18 cellular contexts compared by ENCODE assay signal in the genomic region with DNA sequence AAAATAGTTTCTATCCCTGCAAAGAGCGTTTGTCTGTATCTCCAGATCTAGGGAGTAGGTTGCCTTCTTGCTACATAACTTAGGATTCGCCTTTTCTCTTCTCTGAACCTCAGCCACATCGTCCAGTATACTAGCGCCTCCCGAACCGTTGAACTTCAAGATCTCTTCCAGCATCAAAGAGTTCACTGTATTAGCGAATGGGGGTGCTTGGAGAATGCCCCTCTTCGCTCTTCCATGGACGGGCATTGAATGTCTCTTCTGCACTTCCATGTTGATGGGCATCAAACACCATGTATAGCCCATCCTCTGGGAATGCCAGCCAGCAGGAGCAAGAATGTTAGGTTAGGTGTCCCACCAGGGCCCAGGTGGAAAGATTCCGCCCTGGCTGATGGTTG. TPM values are rescaled to one million over a fixed set of nuclear protein-coding genes. Genes with fewer than 3 reads are reported as not detected.
DNase-seq lines count a peak whose midpoint lies in the region; ATAC-seq and TF ChIP-seq lines count a peak whose summit lies in the region.
"Had no signal": no experiment of that assay in that cellular context is flagged by ENCODE, and none has a peak within 500 bp of the region (broad histone marks: within the 10 kb centered on the region; RNA-seq: fewer than 3 reads in every experiment).

No MANE protein-coding gene starts in this region.

- no peak for ATAC-seq in GM21825 (IDR thresholded peaks at IDR 0.05; ENCODE audit: unreplicated experiment)
- ATAC-seq in gastrocnemius medialis = no peak

- no peak for TF ChIP-seq POLR2A in gastrocnemius medialis (IDR thresholded peaks at IDR 0.05)

- H3K27ac ChIP-seq in BLaER1 (no peak overlapping the region), PC-9 (no peak overlapping the region), endodermal cell (ENCODE audit: low read depth, low read length) (no peak overlapping the region), gastrocnemius medialis (no peak overlapping the region)
- H3K27ac ChIP-seq: ascending aorta, GM23248 had no signal

- H3K4me1 ChIP-seq in BLaER1 (peaks cover 30% of the 10 kb centered on the region), PC-9 (replicated peaks; ENCODE audit: insufficient read depth) (no peaks in the 10 kb centered on the region), endodermal cell (ENCODE audit: control insufficient read depth, insufficient read depth, low read length) (peaks cover 4% of the 10 kb centered on the region), gastrocnemius medialis (peaks cover 0 to 6% of the 10 kb centered on the region in 2 donors)

- peaks cover 35% of the 10 kb centered on the region for H3K4me1 Mint-ChIP-seq in endodermal cell
- peaks cover 71% of the 10 kb centered on the region for H3K4me1 Mint-ChIP-seq in nephron progenitor cell

- H3K36me3 Mint-ChIP-seq in endodermal cell (ENCODE audit: low read depth) (no peaks in the 10 kb centered on the region), nephron progenitor cell (ENCODE audit: low read depth) (peaks cover 28% of the 10 kb centered on the region)

- CTCF ChIA-PET in PC-9 (lab: Charles Lee) = no interaction called here

- in situ Hi-C loops in G401 (cut with HindIII; ENCODE audit: low sequenced_read_pairs) = no loop called here
- in situ Hi-C loops in gastrocnemius medialis (cut with MboI; ENCODE audit: low sequenced_read_pairs in 4 of 4) = no loop called here

- peaks cover 10% of the 10 kb centered on the region for H3K27me3 ChIP-seq in BLaER1
- peaks cover 32% of the 10 kb centered on the region for H3K27me3 ChIP-seq in PC-9 (ENCODE audit: insufficient read depth, low read depth)
- peaks cover 70% of the 10 kb centered on the region for H3K27me3 ChIP-seq in endodermal cell (ENCODE audit: control insufficient read depth, insufficient read depth, low read length, poor library complexity, severe bottlenecking)
- peaks cover 8 to 13% (median 9%) of the 10 kb centered on the region in 3 donors for H3K27me3 ChIP-seq in gastrocnemius medialis
- H3K27me3 ChIP-seq: ascending aorta had no signal

- POLR2A ChIA-PET in PC-9 (lab: Charles Lee; ENCODE audit: unreplicated experiment) = no interaction called here

- H3K27ac Mint-ChIP-seq in endodermal cell (no peak overlapping the region), nephron progenitor cell (peak overlapping the region; percentile 3)

- H3K4me3 Mint-ChIP-seq in endodermal cell (peak overlapping the region; percentile 56), nephron progenitor cell (peak overlapping the region; percentile 76)

- H3F3A ChIP-seq in PC-9 (ENCODE audit: insufficient read depth, low read depth) = no peaks in the 10 kb centered on the region

- H3K9ac ChIP-seq in BLaER1 (no peak overlapping the region), endodermal cell (ENCODE audit: extremely low read depth, low read length, poor library complexity, severe bottlenecking) (no peak overlapping the region)
- H3K9ac ChIP-seq: GM23248 had no signal

- H3K9me3 Mint-ChIP-seq in endodermal cell (peaks cover 4% of the 10 kb centered on the region), nephron progenitor cell (peaks cover 19% of the 10 kb centered on the region)

- BruUV-seq in PC-9 (replicated peaks; lab: Mats Ljungman, UMichigan) = no TSS peak

- H3K4me3 ChIP-seq in BLaER1 (peak overlapping the region; percentile 64), PC-9 (peak overlapping the region; percentile 37; the same call in 1 of the 2 replicates), endodermal cell (ENCODE audit: low read length) (no peak overlapping the region), gastrocnemius medialis (peak overlapping the region in 2 of 4 donors; percentile 50 to 51)
- H3K4me3 ChIP-seq: GM23248 had no signal

- 44 to 61% methylated on average over 8 to 10 of the region's 10 CpGs for WGBS in endodermal cell (ENCODE audit: insufficient coverage in 1 of 2, insufficient read length in 1 of 2), 2 experiments

- H3K27me3 Mint-ChIP-seq in endodermal cell (ENCODE audit: insufficient read depth) = peaks cover 91% of the 10 kb centered on the region
- H3K27me3 Mint-ChIP-seq in nephron progenitor cell (ENCODE audit: low read depth, poor library complexity) = peaks cover 38% of the 10 kb centered on the region

- no peak overlapping the region for H2AFZ ChIP-seq in PC-9
- H2AFZ ChIP-seq: GM23248 had no signal

- intact Hi-C loops in PC-9 (cut with micrococcal nuclease; ENCODE audit: unreplicated experiment) = no loop called here
- intact Hi-C loops in gastrocnemius medialis (cut with DNase I; ENCODE audit: low total_unique reads) = no loop called here

- H3K4me2 ChIP-seq in BLaER1 = peak overlapping the region; percentile 97
- H3K4me2 ChIP-seq in PC-9 = peak overlapping the region; percentile 55

- DNase-seq in PC-9 (no peak), endodermal cell (no peak), nephron progenitor cell (no peak), NCI-H1105 treated with DMSO at 0.1 percent for 48 hours (lab: John Stamatoyannopoulos, UW) (no peak), G401 (ENCODE audit: low spot score) (no peak), gastrocnemius medialis (no peak)
- DNase-seq: activated CD4-positive, CD25-positive, alpha-beta regulatory T cell; activated effector memory CD4-positive, alpha-beta T cell treated with anti-CD3 and anti-CD28 coated beads, Interleukin-2, amount 50 U/mL, for 16 hours; naive B cell; NCI-H187; SHP77 treated with DMSO at 0.1 percent for 48 hours had no signal

- no peak for TF ChIP-seq CTCF in PC-9 (conservative IDR thresholded peaks at IDR 0.05)
- no peak for TF ChIP-seq CTCF in endodermal cell (conservative IDR thresholded peaks at IDR 0.05)
- no peak for TF ChIP-seq CTCF in nephron progenitor cell (IDR thresholded peaks at IDR 0.05)
- TF ChIP-seq CTCF in gastrocnemius medialis (IDR thresholded peaks at IDR 0.05 in 4 of 5, conservative IDR thresholded peaks at IDR 0.05 in 1 of 5) = no peak

- no peaks in the 10 kb centered on the region for H3K79me2 ChIP-seq in PC-9 (ENCODE audit: low read depth)

- no peaks in the 10 kb centered on the region for H3K36me3 ChIP-seq in BLaER1
- H3K36me3 ChIP-seq in PC-9 (ENCODE audit: low read depth) = no peaks in the 10 kb centered on the region
- H3K36me3 ChIP-seq in endodermal cell (ENCODE audit: control insufficient read depth, insufficient read depth, low read length) = no peaks in the 10 kb centered on the region
- H3K36me3 ChIP-seq in gastrocnemius medialis = no peaks in the 10 kb centered on the region
- H3K36me3 ChIP-seq: ascending aorta had no signal

- H3K9me3 ChIP-seq in BLaER1 = no peaks in the 10 kb centered on the region
- H3K9me3 ChIP-seq in PC-9 (ENCODE audit: insufficient read depth, low read depth) = no peaks in the 10 kb centered on the region
- H3K9me3 ChIP-seq in endodermal cell (ENCODE audit: control insufficient read depth, low read length) = no peaks in the 10 kb centered on the region
- H3K9me3 ChIP-seq in gastrocnemius medialis = no peaks in the 10 kb centered on the region
- H3K9me3 ChIP-seq: ascending aorta had no signal

- H4K20me1 ChIP-seq in BLaER1 (no peaks in the 10 kb centered on the region), PC-9 (ENCODE audit: insufficient read depth) (no peaks in the 10 kb centered on the region; the same call in 1 of the 2 replicates)

- H3K9me2 ChIP-seq in PC-9 (ENCODE audit: insufficient read depth) = no peaks in the 10 kb centered on the region

RNA-seq across cellular contexts. Expression of gene OXGR1, which starts 0.6 kb away (rescaled TPM):
- total RNA-seq in PC-9 (2021) = not detected in 2 replicates
- total RNA-seq in endodermal cell = 1 to 10 TPM; 1.4 to 1.6 TPM
- polyA plus RNA-seq in endodermal cell (2013, experiment 1 of 2) = 0.75 TPM
- polyA plus RNA-seq in endodermal cell (2013, experiment 2 of 2) = 1.7 TPM
- total RNA-seq in G401 (2014; rRNA removed; shearing (Covaris generic)) = not detected in 2 replicates
- total RNA-seq in gastrocnemius medialis = under 1 TPM in 2 of 4 donors, not detected in 2; 0.09 to 0.13 TPM
- total RNA-seq: ascending aorta; GM23248; HT-29; NCI-H460; T-helper 1 cell treated with Interleukin-12 subunit alpha and Interleukin-12 subunit beta and Interleukin-4 antibody, amounts not matched to agents 30 ng/mL and 1 ng/mL, for 36 hours had no signal
- polyA plus RNA-seq: GM23248 had no signal
